Comparison of ENCODE assay signal across 20 cellular contexts in the genomic region with DNA sequence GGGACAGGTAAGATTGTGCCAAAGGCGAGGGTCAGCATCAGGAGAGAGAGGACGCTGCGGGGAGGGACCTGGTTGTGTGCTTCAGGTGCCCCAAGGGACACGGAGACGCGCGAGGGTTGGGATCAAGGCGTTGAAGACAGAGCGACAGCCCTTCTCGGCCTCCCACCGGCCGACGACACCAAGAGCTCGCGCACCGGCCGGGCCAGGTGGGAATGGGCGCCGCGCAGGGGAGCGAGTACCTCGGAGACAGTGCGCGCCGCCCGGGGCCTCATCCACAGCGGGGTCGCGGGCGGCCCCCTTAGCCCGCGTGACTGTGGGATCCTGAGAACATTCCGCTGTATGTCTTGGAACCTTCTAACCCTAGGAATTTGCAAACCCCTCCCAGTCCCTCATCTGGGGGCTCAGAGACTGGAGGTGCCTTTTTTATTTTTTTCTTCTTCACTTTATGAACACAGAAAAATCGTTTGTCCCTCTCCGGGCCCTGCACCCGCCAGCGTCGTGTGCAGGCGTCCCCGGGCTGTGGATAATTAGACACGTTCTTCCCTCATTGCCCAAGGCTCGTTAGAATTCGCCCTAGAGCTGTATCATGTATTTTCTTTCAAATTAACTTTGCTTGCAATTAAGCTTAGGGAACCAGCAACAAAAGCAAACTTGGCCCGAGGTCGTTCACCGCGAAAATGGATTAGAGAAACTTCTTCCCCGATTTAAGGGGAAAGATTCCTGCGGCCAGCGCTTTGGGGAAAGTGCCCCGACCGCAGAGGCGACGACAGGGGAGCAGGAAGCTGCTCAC. TPM values are rescaled to one million over a fixed set of nuclear protein-coding genes. Genes with fewer than 3 reads are reported as not detected.
DNase-seq lines count a peak whose midpoint lies in the region; ATAC-seq and TF ChIP-seq lines count a peak whose summit lies in the region.
"Had no signal": no experiment of that assay in that cellular context is flagged by ENCODE, and none has a peak within 500 bp of the region (broad histone marks: within the 10 kb centered on the region; RNA-seq: fewer than 3 reads in every experiment).

No MANE protein-coding gene starts in this region.

- H3K27me3 Mint-ChIP-seq in GM23338 (ENCODE audit: insufficient read depth, low read depth, poor library complexity) = peaks cover 87% of the 10 kb centered on the region
- H3K27me3 Mint-ChIP-seq in WTC11 (ENCODE audit: low read depth) = peaks cover 94% of the 10 kb centered on the region
- H3K27me3 Mint-ChIP-seq in mesothelial cell of epicardium (ENCODE audit: low read depth) = peaks cover 89% of the 10 kb centered on the region

- H3K27ac Mint-ChIP-seq in GM23338 (no peak overlapping the region), WTC11 (no peak overlapping the region), mesothelial cell of epicardium (no peak overlapping the region)
- H3K27ac Mint-ChIP-seq: immature natural killer cell had no signal

- peak overlapping the region; percentile 71 for H3K4me2 ChIP-seq in GM23338

- H3K36me3 Mint-ChIP-seq in GM23338 (ENCODE audit: low read depth) (no peaks in the 10 kb centered on the region), WTC11 (0 out of 2 replicates have a peak, but pooled peaks cover 2% of the 10 kb centered on the region), mesothelial cell of epicardium (no peaks in the 10 kb centered on the region)
- H3K36me3 Mint-ChIP-seq: immature natural killer cell had no signal

- H3K79me2 ChIP-seq in GM23338 (replicated peaks; ENCODE audit: insufficient read depth) = no peaks in the 10 kb centered on the region

- H3K4me1 Mint-ChIP-seq in GM23338 (peaks cover 19% of the 10 kb centered on the region), WTC11 (peaks cover 30% of the 10 kb centered on the region), mesothelial cell of epicardium (peaks cover 13% of the 10 kb centered on the region)

- H2AFZ ChIP-seq in GM23338 = no peak overlapping the region

- CTCF ChIA-PET in WTC11 (lab: Charles Lee) = interaction anchor here (0.6 to 1.1 kb wide), 4 partner anchors 10 to 161 kb away, joined by 3 to 4 read pairs (median 3); a partner anchor contains a TSS

- peak overlapping the region; percentile 48 for H3K4me3 ChIP-seq in GM23338
- H3K4me3 ChIP-seq: cardiac muscle cell had no signal

- DNase-seq in DMS53 (lab: John Stamatoyannopoulos, UW) = peak; percentile 9
- DNase-seq in DMS53 treated with DMSO at 0.1 percent for 48 hours (lab: John Stamatoyannopoulos, UW; ENCODE audit: unreplicated experiment) = no peak
- DNase-seq in GM23338 (ENCODE audit: low spot score) = peak; percentile 64
- DNase-seq in WTC11 (ENCODE audit: low spot score) = peak; percentile 46
- DNase-seq in mesothelial cell of epicardium (ENCODE audit: low spot score in 2 of 2, unreplicated experiment in 2 of 2) = no peak
- no peak for DNase-seq in foreskin keratinocyte
- no peak for DNase-seq in left lobe of liver (ENCODE audit: low spot score)
- no peak for DNase-seq in iPS-NIHi7 (ENCODE audit: extremely low spot score)
- DNase-seq: activated naive CD4-positive, alpha-beta T cell treated with Interleukin-2 at 50 U/mL for 16 hours; EL; foreskin fibroblast; immature natural killer cell; NCI-H1436 treated with DMSO at 0.1 percent for 48 hours; NCI-H446; SHP77 treated with DMSO at 0.1 percent for 48 hours; substantia nigra had no signal

- POLR2A ChIA-PET in WTC11 (lab: Charles Lee) = no interaction called here

- peaks cover 28% of the 10 kb centered on the region for H3K4me1 ChIP-seq in GM23338 (ENCODE audit: insufficient read depth)
- H3K4me1 ChIP-seq in foreskin keratinocyte = no peaks in the 10 kb centered on the region

- no peak for TF ChIP-seq CTCF in GM23338 (conservative IDR thresholded peaks at IDR 0.05; ENCODE audit: low read depth in 2 of 2)
- TF ChIP-seq CTCF in WTC11 (IDR thresholded peaks at IDR 0.05) = no peak
- no peak for TF ChIP-seq CTCF in mesothelial cell of epicardium (IDR thresholded peaks at IDR 0.05; ENCODE audit: unreplicated experiment)
- TF ChIP-seq CTCF in foreskin keratinocyte (conservative IDR thresholded peaks at IDR 0.05) = no peak

- H3K27ac ChIP-seq in GM23338 (ENCODE audit: low read depth) = no peak overlapping the region
- H3K27ac ChIP-seq in foreskin keratinocyte = no peak overlapping the region
- H3K27ac ChIP-seq: 22Rv1, C4-2B, cardiac muscle cell had no signal

- no peaks in the 10 kb centered on the region for H3K36me3 ChIP-seq in GM23338 (ENCODE audit: insufficient read depth)
- H3K36me3 ChIP-seq: cardiac muscle cell had no signal

- H3K9me2 ChIP-seq in GM23338 (ENCODE audit: insufficient read depth) = no peaks in the 10 kb centered on the region

- H3K27me3 ChIP-seq in GM23338 (ENCODE audit: insufficient read depth) = peaks cover 100% of the 10 kb centered on the region
- H3K27me3 ChIP-seq in foreskin keratinocyte = peaks cover 75% of the 10 kb centered on the region

- H4K20me1 ChIP-seq in GM23338 (replicated peaks; ENCODE audit: insufficient read depth) = peaks cover 22% of the 10 kb centered on the region

- H3F3A ChIP-seq in GM23338 (replicated peaks; ENCODE audit: low read depth) = peaks cover 17% of the 10 kb centered on the region

- H3K4me3 Mint-ChIP-seq in GM23338 (peak overlapping the region; percentile 61), WTC11 (peak overlapping the region; percentile 63), mesothelial cell of epicardium (peak overlapping the region; percentile 9)

- ATAC-seq in GM23338 (peak; percentile 4; the same call in 2 of the 3 replicates), WTC11 (no peak), foreskin keratinocyte (no peak), left lobe of liver (no peak)

- no peaks in the 10 kb centered on the region; the same call in 2 of the 3 replicates for H3K9me3 Mint-ChIP-seq in GM23338
- no peaks in the 10 kb centered on the region for H3K9me3 Mint-ChIP-seq in WTC11
- no peaks in the 10 kb centered on the region for H3K9me3 Mint-ChIP-seq in mesothelial cell of epicardium
- H3K9me3 Mint-ChIP-seq: immature natural killer cell had no signal

TF ChIP-seq in GM23338, 12 proteins besides CTCF, POLR2A, EP300 and RAD21 (continues in another document):
- TF ChIP-seq ZNF331 (CRISPR knock-in tag; IDR thresholded peaks at IDR 0.05; ENCODE audit: low read depth) = no peak
- TF ChIP-seq, protein P1, sequence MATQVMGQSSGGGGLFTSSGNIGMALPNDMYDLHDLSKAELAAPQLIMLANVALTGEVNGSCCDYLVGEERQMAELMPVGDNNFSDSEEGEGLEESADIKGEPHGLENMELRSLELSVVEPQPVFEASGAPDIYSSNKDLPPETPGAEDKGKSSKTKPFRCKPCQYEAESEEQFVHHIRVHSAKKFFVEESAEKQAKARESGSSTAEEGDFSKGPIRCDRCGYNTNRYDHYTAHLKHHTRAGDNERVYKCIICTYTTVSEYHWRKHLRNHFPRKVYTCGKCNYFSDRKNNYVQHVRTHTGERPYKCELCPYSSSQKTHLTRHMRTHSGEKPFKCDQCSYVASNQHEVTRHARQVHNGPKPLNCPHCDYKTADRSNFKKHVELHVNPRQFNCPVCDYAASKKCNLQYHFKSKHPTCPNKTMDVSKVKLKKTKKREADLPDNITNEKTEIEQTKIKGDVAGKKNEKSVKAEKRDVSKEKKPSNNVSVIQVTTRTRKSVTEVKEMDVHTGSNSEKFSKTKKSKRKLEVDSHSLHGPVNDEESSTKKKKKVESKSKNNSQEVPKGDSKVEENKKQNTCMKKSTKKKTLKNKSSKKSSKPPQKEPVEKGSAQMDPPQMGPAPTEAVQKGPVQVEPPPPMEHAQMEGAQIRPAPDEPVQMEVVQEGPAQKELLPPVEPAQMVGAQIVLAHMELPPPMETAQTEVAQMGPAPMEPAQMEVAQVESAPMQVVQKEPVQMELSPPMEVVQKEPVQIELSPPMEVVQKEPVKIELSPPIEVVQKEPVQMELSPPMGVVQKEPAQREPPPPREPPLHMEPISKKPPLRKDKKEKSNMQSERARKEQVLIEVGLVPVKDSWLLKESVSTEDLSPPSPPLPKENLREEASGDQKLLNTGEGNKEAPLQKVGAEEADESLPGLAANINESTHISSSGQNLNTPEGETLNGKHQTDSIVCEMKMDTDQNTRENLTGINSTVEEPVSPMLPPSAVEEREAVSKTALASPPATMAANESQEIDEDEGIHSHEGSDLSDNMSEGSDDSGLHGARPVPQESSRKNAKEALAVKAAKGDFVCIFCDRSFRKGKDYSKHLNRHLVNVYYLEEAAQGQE (IDR thresholded peaks at IDR 0.05; ENCODE audit: unreplicated experiment) = no peak
- no peak for TF ChIP-seq NANOG (IDR thresholded peaks at IDR 0.05; ENCODE audit: borderline replicate concordance)

TF ChIP-seq in WTC11, 78 proteins besides CTCF, POLR2A, EP300 and RAD21 (continues in another document):
- TF ChIP-seq, protein P2, sequence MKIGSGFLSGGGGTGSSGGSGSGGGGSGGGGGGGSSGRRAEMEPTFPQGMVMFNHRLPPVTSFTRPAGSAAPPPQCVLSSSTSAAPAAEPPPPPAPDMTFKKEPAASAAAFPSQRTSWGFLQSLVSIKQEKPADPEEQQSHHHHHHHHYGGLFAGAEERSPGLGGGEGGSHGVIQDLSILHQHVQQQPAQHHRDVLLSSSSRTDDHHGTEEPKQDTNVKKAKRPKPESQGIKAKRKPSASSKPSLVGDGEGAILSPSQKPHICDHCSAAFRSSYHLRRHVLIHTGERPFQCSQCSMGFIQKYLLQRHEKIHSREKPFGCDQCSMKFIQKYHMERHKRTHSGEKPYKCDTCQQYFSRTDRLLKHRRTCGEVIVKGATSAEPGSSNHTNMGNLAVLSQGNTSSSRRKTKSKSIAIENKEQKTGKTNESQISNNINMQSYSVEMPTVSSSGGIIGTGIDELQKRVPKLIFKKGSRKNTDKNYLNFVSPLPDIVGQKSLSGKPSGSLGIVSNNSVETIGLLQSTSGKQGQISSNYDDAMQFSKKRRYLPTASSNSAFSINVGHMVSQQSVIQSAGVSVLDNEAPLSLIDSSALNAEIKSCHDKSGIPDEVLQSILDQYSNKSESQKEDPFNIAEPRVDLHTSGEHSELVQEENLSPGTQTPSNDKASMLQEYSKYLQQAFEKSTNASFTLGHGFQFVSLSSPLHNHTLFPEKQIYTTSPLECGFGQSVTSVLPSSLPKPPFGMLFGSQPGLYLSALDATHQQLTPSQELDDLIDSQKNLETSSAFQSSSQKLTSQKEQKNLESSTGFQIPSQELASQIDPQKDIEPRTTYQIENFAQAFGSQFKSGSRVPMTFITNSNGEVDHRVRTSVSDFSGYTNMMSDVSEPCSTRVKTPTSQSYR (CRISPR knock-in tag; IDR thresholded peaks at IDR 0.05) = no peak
- TF ChIP-seq, protein P3, sequence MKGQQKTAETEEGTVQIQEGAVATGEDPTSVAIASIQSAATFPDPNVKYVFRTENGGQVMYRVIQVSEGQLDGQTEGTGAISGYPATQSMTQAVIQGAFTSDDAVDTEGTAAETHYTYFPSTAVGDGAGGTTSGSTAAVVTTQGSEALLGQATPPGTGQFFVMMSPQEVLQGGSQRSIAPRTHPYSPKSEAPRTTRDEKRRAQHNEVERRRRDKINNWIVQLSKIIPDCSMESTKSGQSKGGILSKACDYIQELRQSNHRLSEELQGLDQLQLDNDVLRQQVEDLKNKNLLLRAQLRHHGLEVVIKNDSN (CRISPR knock-in tag; IDR thresholded peaks at IDR 0.05) = no peak

RNA-seq across cellular contexts. Expression of a gene that starts 4.8 kb away (rescaled TPM):
- total RNA-seq in GM23338 (2014; rRNA removed; shearing (Covaris generic)) = 0.35 and 0.45 TPM in 2 replicates
- polyA plus RNA-seq in GM23338 (2016; fragmentation: Nextera tagmentation; extraction: Ambion mirVana) (0.12 TPM in 1 of 2 replicates, not detected in the other), foreskin keratinocyte (0.09 and 0.30 TPM in 2 replicates)
- total RNA-seq in WTC11 (2021) (0.05 to 0.09 TPM (median 0.07 TPM) in 3 replicates), mesothelial cell of epicardium (not detected in 3 replicates), foreskin keratinocyte (0.17 and 0.32 TPM in 2 replicates), left lobe of liver (not detected)
- total RNA-seq: cardiac muscle cell, mononuclear cell had no signal
- polyA plus RNA-seq: cardiac muscle cell, immature natural killer cell had no signal

Comparison
In these comparisons a context has a peak if more than half of its experiments do, and no peak if none do; other contexts are left out.
1. DNase-seq: peak in DMS53 (single experiment), GM23338 (single experiment) and WTC11 (single experiment); none in DMS53 treated with DMSO at 0.1 percent for 48 hours (single experiment), mesothelial cell of epicardium (0 of 2), foreskin keratinocyte (0 of 2), left lobe of liver (single experiment) and iPS-NIHi7 (single experiment).
2. H3K4me3 Mint-ChIP-seq: peak in every context shown above with its lines; median percentile 63 in WTC11; 61 in GM23338; 9 in mesothelial cell of epicardium.